Comparison of ENCODE assay signal across 10 cellular contexts in the genomic region with DNA sequence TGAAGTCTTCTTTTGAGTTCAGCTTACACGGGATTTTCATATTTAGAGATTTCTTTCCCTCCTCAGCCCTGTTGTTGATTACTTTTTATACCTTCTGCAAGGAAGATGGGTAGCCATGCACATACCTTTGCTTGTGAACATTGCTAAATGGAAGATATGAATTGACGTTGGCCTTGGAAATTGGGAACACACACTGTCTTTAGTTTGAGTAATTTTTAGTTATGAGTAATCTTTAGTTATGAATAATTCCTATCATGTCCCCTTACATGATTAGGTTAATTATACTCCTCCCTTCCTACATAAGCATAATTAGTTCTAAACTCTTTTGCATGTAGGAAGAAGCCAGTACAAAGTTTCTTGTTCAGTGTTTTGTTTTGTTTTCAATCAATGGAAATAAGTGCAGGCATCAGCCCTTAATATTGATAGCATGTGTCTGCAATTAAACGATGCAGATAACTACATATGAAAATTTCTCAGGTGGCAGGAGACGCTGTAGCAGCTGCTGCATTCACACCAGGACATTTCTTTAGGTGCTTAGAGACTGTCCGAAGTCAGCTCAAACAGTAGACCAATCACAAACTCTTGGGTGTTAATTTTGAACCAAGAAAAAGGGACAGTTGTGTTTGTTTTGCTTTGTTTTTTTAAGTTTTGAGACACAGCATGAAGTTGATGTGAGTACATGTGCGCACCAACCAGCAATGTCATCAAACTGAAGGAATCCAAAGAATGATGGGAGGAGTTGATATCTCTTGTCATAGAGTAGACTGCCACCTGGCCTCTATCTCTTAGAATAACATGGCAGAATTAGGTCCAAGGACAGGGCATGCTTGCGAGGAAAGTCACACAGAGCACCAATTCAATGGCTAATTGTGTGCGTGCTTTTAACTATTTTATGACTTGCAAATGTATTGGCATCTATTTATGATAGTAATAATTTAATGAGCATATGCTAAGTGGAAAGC. TPM values are rescaled to one million over a fixed set of nuclear protein-coding genes. Genes with fewer than 3 reads are reported as not detected.
DNase-seq lines count a peak whose midpoint lies in the region; ATAC-seq and TF ChIP-seq lines count a peak whose summit lies in the region.
"Had no signal": no experiment of that assay in that cellular context is flagged by ENCODE, and none has a peak within 500 bp of the region (broad histone marks: within the 10 kb centered on the region; RNA-seq: fewer than 3 reads in every experiment).

No MANE protein-coding gene starts in this region.

- intact Hi-C loops in sciatic nerve (cut with DNase I): no loop called here
- intact Hi-C loops in stomach (cut with DNase I; ENCODE audit: low total_unique reads): no loop called here

- CTCF ChIA-PET in HEK293T (lab: Yijun Ruan, JAX): no interaction called here

- ATAC-seq in sciatic nerve (peak; percentile 28), GM18517 (IDR thresholded peaks at IDR 0.05; ENCODE audit: unreplicated experiment) (no peak)

- no peaks in the 10 kb centered on the region for H4K20me1 ChIP-seq in OCI-LY1 (ENCODE audit: insufficient read depth, low read length)

- POLR2A ChIA-PET in HEK293T (lab: Yijun Ruan, JAX): no interaction called here

- H3K4me3 ChIP-seq in OCI-LY1 (ENCODE audit: low read depth, low read length, poor library complexity, severe bottlenecking): no peak overlapping the region
- H3K4me3 ChIP-seq in fibroblast of villous mesenchyme (ENCODE audit: low read depth, low read length): no peak overlapping the region
- no peak overlapping the region for H3K4me3 ChIP-seq in stomach

- H3K27ac ChIP-seq in OCI-LY1 (ENCODE audit: low read depth, low read length, poor library complexity, severe bottlenecking): no peak overlapping the region
- no peak overlapping the region for H3K27ac ChIP-seq in stomach

- TF ChIP-seq POLR2A in stomach (IDR thresholded peaks at IDR 0.05): no peak

- no peaks in the 10 kb centered on the region for H3F3A ChIP-seq in OCI-LY1 (ENCODE audit: insufficient read depth, low read length)

- peaks cover 64% of the 10 kb centered on the region for H3K36me3 ChIP-seq in OCI-LY1 (ENCODE audit: insufficient read depth, low read length)
- peaks cover 10 to 73% (median 67%) of the 10 kb centered on the region in 4 donors for H3K36me3 ChIP-seq in stomach
- H3K36me3 ChIP-seq: BE2C had no signal

- peak; percentile 2 for DNase-seq in SIG-M5 treated with dmso at 0.1 percent for 504 hours (lab: John Stamatoyannopoulos, UW; ENCODE audit: unreplicated experiment)
- DNase-seq in SIG-M5 (lab: John Stamatoyannopoulos, UW): no peak
- peak; percentile 37 for DNase-seq in fibroblast of villous mesenchyme (ENCODE audit: low read depth)
- no peak for DNase-seq in sciatic nerve (ENCODE audit: low spot score)
- no peak for DNase-seq in stomach
- no peak for DNase-seq in HEK293T (ENCODE audit: extremely low spot score)
- DNase-seq: BE2C, glutamatergic neuron had no signal

- no peaks in the 10 kb centered on the region for H3K9me2 ChIP-seq in OCI-LY1 (ENCODE audit: low read depth, low read length)

- no peaks in the 10 kb centered on the region for H3K79me2 ChIP-seq in OCI-LY1 (ENCODE audit: insufficient read depth, low read length)

- no peak for TF ChIP-seq EP300 in stomach (IDR thresholded peaks at IDR 0.05)

- TF ChIP-seq CTCF in OCI-LY1 (IDR thresholded peaks at IDR 0.05; ENCODE audit: low read length): peak; percentile 35; the same call in 1 of the 2 replicates
- peak; percentile 26 for TF ChIP-seq CTCF in fibroblast of villous mesenchyme (IDR thresholded peaks at IDR 0.05; ENCODE audit: insufficient read depth, low read depth, low read length)
- no peak for TF ChIP-seq CTCF in stomach (IDR thresholded peaks at IDR 0.05)

- WGBS in stomach, 5 donors: 81 to 87% (median 84%) methylated on average over 8 of the region's 8 CpGs

- H3K9me3 ChIP-seq in OCI-LY1 (ENCODE audit: low read length) (no peaks in the 10 kb centered on the region), stomach (no peaks in the 10 kb centered on the region)
- H3K9me3 ChIP-seq: BE2C had no signal

- no peak overlapping the region for H3K9ac ChIP-seq in OCI-LY1 (ENCODE audit: low read length)

- H3K4me2 ChIP-seq in OCI-LY1 (ENCODE audit: low read length): no peak overlapping the region

- H2AFZ ChIP-seq in OCI-LY1 (ENCODE audit: low read length): no peak overlapping the region

- H3K4me1 ChIP-seq in OCI-LY1 (ENCODE audit: insufficient read depth, low read length, severe bottlenecking) (no peaks in the 10 kb centered on the region), stomach (no peaks in the 10 kb centered on the region)
- H3K4me1 ChIP-seq: BE2C had no signal

- no peaks in the 10 kb centered on the region for H3K27me3 ChIP-seq in OCI-LY1 (ENCODE audit: insufficient read depth, low read length)
- no peaks in the 10 kb centered on the region for H3K27me3 ChIP-seq in stomach

TF ChIP-seq in HEK293T, 16 proteins besides CTCF, POLR2A, EP300 and RAD21:
- TF ChIP-seq, protein P1, sequence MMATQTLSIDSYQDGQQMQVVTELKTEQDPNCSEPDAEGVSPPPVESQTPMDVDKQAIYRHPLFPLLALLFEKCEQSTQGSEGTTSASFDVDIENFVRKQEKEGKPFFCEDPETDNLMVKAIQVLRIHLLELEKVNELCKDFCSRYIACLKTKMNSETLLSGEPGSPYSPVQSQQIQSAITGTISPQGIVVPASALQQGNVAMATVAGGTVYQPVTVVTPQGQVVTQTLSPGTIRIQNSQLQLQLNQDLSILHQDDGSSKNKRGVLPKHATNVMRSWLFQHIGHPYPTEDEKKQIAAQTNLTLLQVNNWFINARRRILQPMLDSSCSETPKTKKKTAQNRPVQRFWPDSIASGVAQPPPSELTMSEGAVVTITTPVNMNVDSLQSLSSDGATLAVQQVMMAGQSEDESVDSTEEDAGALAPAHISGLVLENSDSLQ (IDR thresholded peaks at IDR 0.05): no peak
- TF ChIP-seq SUZ12 (IDR thresholded peaks at IDR 0.05) (no peak), FOXM1 (IDR thresholded peaks at IDR 0.05; ENCODE audit: borderline replicate concordance) (no peak), LEF1 (IDR thresholded peaks at IDR 0.05; ENCODE audit: borderline replicate concordance) (no peak), HDGF (IDR thresholded peaks at IDR 0.05; ENCODE audit: borderline replicate concordance) (no peak), FOXA1 (IDR thresholded peaks at IDR 0.05) (no peak), ZNF384 (IDR thresholded peaks at IDR 0.05) (no peak), CTBP1 (IDR thresholded peaks at IDR 0.05; ENCODE audit: borderline replicate concordance) (no peak), ARNT (IDR thresholded peaks at IDR 0.05) (no peak), SP1 (IDR thresholded peaks at IDR 0.05) (no peak), NFRKB (IDR thresholded peaks at IDR 0.05) (no peak)
TF ChIP-seq in HEK293T: peak in this region for 0.

RNA-seq across cellular contexts. Expression of a gene that starts 51.4 kb away (rescaled TPM):
- total RNA-seq in fibroblast of villous mesenchyme: 51.4 and 62.8 TPM in 2 replicates
- total RNA-seq in sciatic nerve: 198 TPM
- total RNA-seq in stomach: 100 to 1,000 TPM in 3 of 5 donors, 10 to 100 TPM in 2; 67.2 to 242 (median 109) TPM
- polyA plus RNA-seq in stomach: 10 to 100 TPM; 20.5 to 44.4 (median 30.0) TPM

Comparison
In these comparisons a context has a peak if more than half of its experiments do, and no peak if none do; other contexts are left out.
1. DNase-seq: peak in SIG-M5 treated with dmso at 0.1 percent for 504 hours (single experiment) and fibroblast of villous mesenchyme (single experiment); none in SIG-M5 (single experiment), sciatic nerve (single experiment), stomach (single experiment) and HEK293T (single experiment).
2. CTCF ChIP-seq: peak in OCI-LY1 (single experiment) and fibroblast of villous mesenchyme (single experiment); none in stomach (0 of 7).